1 cellular context compared by ENCODE assay signal in genomic region chr19:18833849-18834643, GRCh38.
TF ChIP-seq lines count a peak whose summit lies in the region.

No MANE protein-coding gene starts in this region.

TF ChIP-seq in liver, 16 proteins besides CTCF, POLR2A, EP300 and RAD21 (continued from another document):
- TF ChIP-seq RXRA (IDR thresholded peaks at IDR 0.05) (peak in 1 of 2 donors; percentile 38), YY1 (IDR thresholded peaks at IDR 0.05) (peak; percentile 10), TAF1 (conservative IDR thresholded peaks at IDR 0.05) (no peak), HNF4A (conservative IDR thresholded peaks at IDR 0.05) (peak in 1 of 2 donors; percentile 11), HNF4G (IDR thresholded peaks at IDR 0.05) (no peak)
